In genomic region chr15:73560501-73561117, GRCh38 we compare ENCODE assay signal across 9 cellular contexts.
DNase-seq lines count a peak whose midpoint lies in the region; ATAC-seq and TF ChIP-seq lines count a peak whose summit lies in the region.
"Had no signal": no experiment of that assay in that cellular context is flagged by ENCODE, and none has a peak within 500 bp of the region (broad histone marks: within the 10 kb centered on the region; RNA-seq: fewer than 3 reads in every experiment).

No MANE protein-coding gene starts in this region.

- CTCF ChIA-PET in activated CD4-positive, alpha-beta T cell treated with anti-CD3 and anti-CD28 coated beads for 36 hours (lab: Charles Lee) = interaction anchor here (0.6 to 4.8 kb wide), 11 partner anchors 10 to 145 kb away, joined by 3 to 43 read pairs (median 4); no protein-coding TSS in a partner anchor

- peaks cover 2% of the 10 kb centered on the region for H3K36me3 ChIP-seq in fibroblast of lung (ENCODE audit: control insufficient read depth, insufficient read depth, low read length)

- peak; percentile 41 to 45 for TF ChIP-seq CTCF in fibroblast of lung (conservative IDR thresholded peaks at IDR 0.05 in 1 of 2, IDR thresholded peaks at IDR 0.05 in 1 of 2; ENCODE audit: low read depth in 1 of 2, low read length in 2 of 2)
- peak; percentile 65 for TF ChIP-seq CTCF in progenitor cell of endocrine pancreas (IDR thresholded peaks at IDR 0.05; ENCODE audit: unreplicated experiment)

- no peak overlapping the region for H2AFZ ChIP-seq in fibroblast of lung (ENCODE audit: low read length)

- H3K4me2 ChIP-seq in fibroblast of lung (ENCODE audit: extremely low read depth, insufficient read depth, low read length) = no peak overlapping the region

- no peak overlapping the region for H3K9ac ChIP-seq in fibroblast of lung (ENCODE audit: insufficient read depth, low read length)

- H3K27ac ChIP-seq in fibroblast of lung (ENCODE audit: insufficient read depth, low read length) = no peak overlapping the region

- no peak for DNase-seq in activated CD4-positive, alpha-beta T cell treated with anti-CD3 and anti-CD28 coated beads for 36 hours
- DNase-seq in activated CD4-positive, alpha-beta T cell treated with anti-CD3 and anti-CD28 coated beads for 1 hour = no peak
- DNase-seq in NCI-H128 (lab: John Stamatoyannopoulos, UW; ENCODE audit: unreplicated experiment) (peak; percentile 19), SKM-1 (lab: John Stamatoyannopoulos, UW; ENCODE audit: unreplicated experiment) (peak; percentile 25), fibroblast of lung (ENCODE audit: low read depth in 2 of 2) (peak; percentile 54 to 90), progenitor cell of endocrine pancreas (ENCODE audit: low spot score, unreplicated experiment) (no peak)
- DNase-seq: activated T-cell treated with anti-CD3 and anti-CD28 coated beads, Interleukin-2, amount 50 U/mL, for 4 hours had no signal

- no peak overlapping the region for H3K4me3 ChIP-seq in fibroblast of lung (replicated peaks in 1 of 4; ENCODE audit: control extremely low read depth in 1 of 4, insufficient read depth in 1 of 4, low read depth in 3 of 4, low read length in 4 of 4)

- H3K36me3 Mint-ChIP-seq in activated CD4-positive, alpha-beta T cell treated with anti-CD3 and anti-CD28 coated beads for 36 hours (ENCODE audit: low read depth) = peaks cover 22% of the 10 kb centered on the region
- H3K36me3 Mint-ChIP-seq in progenitor cell of endocrine pancreas (ENCODE audit: insufficient read depth) = peaks cover 3% of the 10 kb centered on the region

- no peaks in the 10 kb centered on the region for H3K79me2 ChIP-seq in fibroblast of lung (ENCODE audit: control insufficient read depth, insufficient read depth, low read length)

- H3K27ac Mint-ChIP-seq in activated CD4-positive, alpha-beta T cell treated with anti-CD3 and anti-CD28 coated beads for 36 hours = no peak overlapping the region
- peak overlapping the region; percentile 34 for H3K27ac Mint-ChIP-seq in progenitor cell of endocrine pancreas

- H3K4me1 ChIP-seq in fibroblast of lung (ENCODE audit: control insufficient read depth, extremely low read depth, insufficient read depth, low read length) = no peaks in the 10 kb centered on the region

- no peaks in the 10 kb centered on the region for H4K20me1 ChIP-seq in fibroblast of lung (ENCODE audit: control insufficient read depth, extremely low read depth, insufficient read depth, low read length)

- no peaks in the 10 kb centered on the region for H3K9me3 ChIP-seq in fibroblast of lung (ENCODE audit: control insufficient read depth, insufficient read depth, low read depth, low read length)

- POLR2A ChIA-PET in activated CD4-positive, alpha-beta T cell treated with anti-CD3 and anti-CD28 coated beads for 36 hours (lab: Charles Lee) = no interaction called here

- H3K27me3 Mint-ChIP-seq in activated CD4-positive, alpha-beta T cell treated with anti-CD3 and anti-CD28 coated beads for 36 hours = no peaks in the 10 kb centered on the region
- H3K27me3 Mint-ChIP-seq in progenitor cell of endocrine pancreas = no peaks in the 10 kb centered on the region

- peak; percentile 53 for ATAC-seq in activated CD4-positive, alpha-beta T cell treated with anti-CD3 and anti-CD28 coated beads for 36 hours
- ATAC-seq in GM21619 (IDR thresholded peaks at IDR 0.05; ENCODE audit: unreplicated experiment) = no peak
- ATAC-seq in HG03045 (IDR thresholded peaks at IDR 0.05; ENCODE audit: unreplicated experiment) = no peak

- no peaks in the 10 kb centered on the region for H3K9me3 Mint-ChIP-seq in activated CD4-positive, alpha-beta T cell treated with anti-CD3 and anti-CD28 coated beads for 36 hours (ENCODE audit: low read depth)
- H3K9me3 Mint-ChIP-seq in progenitor cell of endocrine pancreas (ENCODE audit: low read depth) = no peaks in the 10 kb centered on the region
- H3K9me3 Mint-ChIP-seq: activated T-cell treated with anti-CD3 and anti-CD28 coated beads, Interleukin-2, amount 50 U/mL, for 4 hours had no signal

- no peaks in the 10 kb centered on the region for H3K27me3 ChIP-seq in fibroblast of lung (ENCODE audit: control insufficient read depth, insufficient read depth, low read length)

- H3K4me3 Mint-ChIP-seq in activated CD4-positive, alpha-beta T cell treated with anti-CD3 and anti-CD28 coated beads for 36 hours = no peak overlapping the region
- H3K4me3 Mint-ChIP-seq in progenitor cell of endocrine pancreas (ENCODE audit: low read depth) = no peak overlapping the region
- H3K4me3 Mint-ChIP-seq: activated T-cell treated with anti-CD3 and anti-CD28 coated beads, Interleukin-2, amount 50 U/mL, for 4 hours had no signal

- intact Hi-C loops in activated CD4-positive, alpha-beta T cell treated with anti-CD3 and anti-CD28 coated beads for 36 hours (cut with DNase I, micrococcal nuclease) = loop anchor here (1.0 kb wide), 2 partner anchors 76 to 140 kb away; no protein-coding TSS in a partner anchor

- H3K4me1 Mint-ChIP-seq in activated CD4-positive, alpha-beta T cell treated with anti-CD3 and anti-CD28 coated beads for 36 hours = no peaks in the 10 kb centered on the region
- H3K4me1 Mint-ChIP-seq in progenitor cell of endocrine pancreas (ENCODE audit: low read depth) = no peaks in the 10 kb centered on the region

Comparison
In these comparisons a context has a peak if more than half of its experiments do, and no peak if none do; other contexts are left out.
1. DNase-seq: peak in NCI-H128 (single experiment), SKM-1 (single experiment) and fibroblast of lung (2 of 2); none in activated CD4-positive, alpha-beta T cell treated with anti-CD3 and anti-CD28 coated beads for 36 hours (single experiment), activated CD4-positive, alpha-beta T cell treated with anti-CD3 and anti-CD28 coated beads for 1 hour (single experiment) and progenitor cell of endocrine pancreas (single experiment).